Comparison of ENCODE assay signal across 9 cellular contexts in the genomic region with DNA sequence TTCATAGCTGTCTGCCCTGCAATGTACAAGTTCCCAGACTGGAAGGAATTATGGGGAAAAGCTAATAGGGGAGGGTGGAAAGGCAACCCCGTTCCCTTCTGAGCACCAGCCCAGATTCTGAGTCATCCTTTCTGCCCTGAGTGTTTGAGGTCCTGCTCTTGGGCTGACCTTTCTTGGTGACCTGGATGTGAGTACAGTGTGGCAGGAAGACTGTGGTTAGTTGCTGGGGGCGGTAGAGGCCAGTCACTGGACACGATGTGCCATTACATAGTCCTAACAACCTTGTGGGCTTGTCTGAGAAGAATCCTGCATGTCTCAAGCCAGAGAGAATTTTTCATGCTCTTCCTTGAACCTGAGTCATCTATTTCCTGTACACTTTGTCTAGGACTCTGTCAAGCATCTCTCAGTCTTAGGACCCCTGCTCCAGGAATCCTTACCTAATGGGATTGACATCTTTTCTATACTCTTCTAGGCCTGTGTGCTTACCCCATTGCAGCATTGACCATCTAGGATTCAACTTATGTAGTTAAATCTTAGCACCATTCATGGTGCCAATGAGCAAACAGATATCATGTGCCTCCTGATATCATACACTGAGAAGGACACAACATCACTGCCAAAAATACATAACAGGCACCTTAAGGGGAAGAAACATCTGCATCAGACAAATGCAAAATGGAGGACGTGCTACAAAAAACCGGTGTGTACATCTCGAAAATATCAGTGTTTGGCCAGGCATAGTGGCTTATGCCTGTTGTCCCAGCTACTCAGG. TPM values are rescaled to one million over a fixed set of nuclear protein-coding genes. Genes with fewer than 3 reads are reported as not detected.
DNase-seq lines count a peak whose midpoint lies in the region; ATAC-seq and TF ChIP-seq lines count a peak whose summit lies in the region.
"Had no signal": no experiment of that assay in that cellular context is flagged by ENCODE, and none has a peak within 500 bp of the region (broad histone marks: within the 10 kb centered on the region; RNA-seq: fewer than 3 reads in every experiment).

No MANE protein-coding gene starts in this region.

- no TSS peak for BruUV-seq in Caco-2 (replicated peaks; lab: Mats Ljungman, UMichigan)

- intact Hi-C loops in Caco-2 (cut with micrococcal nuclease; ENCODE audit: unreplicated experiment) = loop anchor here (2.0 kb wide), 1 partner anchor 41 kb away; no protein-coding TSS in a partner anchor

- H3K79me1 ChIP-seq in trophoblast cell (ENCODE audit: low read length) = peaks cover 2% of the 10 kb centered on the region

- H3K4me2 ChIP-seq in trophoblast cell (ENCODE audit: low read length) (no peak overlapping the region), Karpas-422 (ENCODE audit: low read depth, low read length, poor library complexity, severe bottlenecking) (no peak overlapping the region)

- H3K9ac ChIP-seq in trophoblast cell (ENCODE audit: low read length) (no peak overlapping the region), Karpas-422 (ENCODE audit: low read length) (no peak overlapping the region)

- H2AFZ ChIP-seq in trophoblast cell (ENCODE audit: insufficient read depth, low read length, poor library complexity) (no peak overlapping the region), Karpas-422 (ENCODE audit: low read length) (no peak overlapping the region)

- CTCF ChIA-PET in Caco-2 (lab: Charles Lee) = interaction anchor here (0.8 kb wide), 1 partner anchor 223 kb away, joined by 4 read pairs; no protein-coding TSS in a partner anchor

- H3K27ac Mint-ChIP-seq in Caco-2 (ENCODE audit: unreplicated experiment) = no peak overlapping the region

- no peak overlapping the region for H2BK5ac ChIP-seq in trophoblast cell (ENCODE audit: low read depth, low read length, poor library complexity)

- no peaks in the 10 kb centered on the region for H4K20me1 ChIP-seq in Karpas-422 (ENCODE audit: insufficient read depth, low read depth, low read length)

- H3K27me3 Mint-ChIP-seq in Caco-2 (ENCODE audit: insufficient read depth, unreplicated experiment) = no peaks in the 10 kb centered on the region

- H3K4ac ChIP-seq in trophoblast cell (ENCODE audit: low read depth, low read length) = no peak overlapping the region

- H4K12ac ChIP-seq in trophoblast cell (ENCODE audit: low read depth, low read length) = no peak overlapping the region

- no peaks in the 10 kb centered on the region for H3K79me2 ChIP-seq in trophoblast cell (ENCODE audit: control insufficient read depth, insufficient read depth, low read length, poor library complexity)
- H3K79me2 ChIP-seq in Karpas-422 (ENCODE audit: low read length) = no peaks in the 10 kb centered on the region

- H3K18ac ChIP-seq in trophoblast cell (ENCODE audit: low read length) = no peak overlapping the region

- no peak overlapping the region for H3K4me3 Mint-ChIP-seq in Caco-2 (ENCODE audit: unreplicated experiment)

- no peak overlapping the region for H2BK12ac ChIP-seq in trophoblast cell (ENCODE audit: low read length)

- H3K4me3 ChIP-seq in trophoblast cell (ENCODE audit: low read depth, low read length) = no peak overlapping the region
- no peak overlapping the region for H3K4me3 ChIP-seq in Karpas-422 (ENCODE audit: low read length)
- H3K4me3 ChIP-seq in Caco-2 (ENCODE audit: low read depth, low read length) = no peak overlapping the region

- no peak overlapping the region for H3K14ac ChIP-seq in trophoblast cell (ENCODE audit: low read length)

- H2BK120ac ChIP-seq in trophoblast cell (ENCODE audit: insufficient read depth, low read length, poor library complexity) = no peak overlapping the region

- no peaks in the 10 kb centered on the region for H3K9me2 ChIP-seq in Karpas-422 (replicated peaks; ENCODE audit: insufficient read depth, low read length)

- no peaks in the 10 kb centered on the region for H3K9me3 Mint-ChIP-seq in Caco-2 (ENCODE audit: unreplicated experiment)

- no peak overlapping the region for H2AK5ac ChIP-seq in trophoblast cell (ENCODE audit: low read length)

- no peaks in the 10 kb centered on the region for H3K36me3 ChIP-seq in trophoblast cell (ENCODE audit: control insufficient read depth in 1 of 2, insufficient read depth in 2 of 2, low read length in 2 of 2)
- no peaks in the 10 kb centered on the region for H3K36me3 ChIP-seq in Karpas-422 (ENCODE audit: insufficient read depth, low read length)
- H3K36me3 ChIP-seq in Caco-2 (ENCODE audit: control insufficient read depth, insufficient read depth, low read length) = no peaks in the 10 kb centered on the region

- whole genome bisulfite sequencing in trophoblast cell (ENCODE audit: extremely low coverage, insufficient coverage, insufficient read length) = no CpG with 5 or more reads among the region's 6 CpGs

- H3K27me3 ChIP-seq in trophoblast cell (ENCODE audit: insufficient read depth, low read length) (no peaks in the 10 kb centered on the region), Karpas-422 (ENCODE audit: low read length) (no peaks in the 10 kb centered on the region), Caco-2 (replicated peaks; ENCODE audit: control insufficient read depth, insufficient read depth, low read length) (no peaks in the 10 kb centered on the region)

- H3K27ac ChIP-seq in trophoblast cell (ENCODE audit: low read depth, low read length) = peak overlapping the region; percentile 7
- H3K27ac ChIP-seq in Karpas-422 (ENCODE audit: low read length) = no peak overlapping the region

- peak; percentile 84 for DNase-seq in GM03348 (ENCODE audit: low spot score)
- DNase-seq in RPMI8226 = peak; percentile 37
- peak; percentile 54 to 70 for DNase-seq in trophoblast cell
- no peak for DNase-seq in NCI-H524 treated with DMSO at 0.1 percent for 48 hours (lab: John Stamatoyannopoulos, UW)
- DNase-seq in Karpas-422 = no peak
- no peak for DNase-seq in Caco-2
- no peak for DNase-seq in DMS153 (lab: John Stamatoyannopoulos, UW)
- DNase-seq: activated CD4-positive, CD25-positive, alpha-beta regulatory T cell treated with anti-CD3 and anti-CD28 coated beads, Interleukin-2, amount 50 U/mL, for 72 hours had no signal

- peaks cover 0 to 4% of the 10 kb centered on the region in 2 experiments for H3K4me1 ChIP-seq in trophoblast cell (ENCODE audit: control insufficient read depth in 1 of 2, insufficient read depth in 2 of 2, low read length in 2 of 2)
- no peaks in the 10 kb centered on the region for H3K4me1 ChIP-seq in Karpas-422 (ENCODE audit: low read length)
- H3K4me1 ChIP-seq in Caco-2 = peaks cover 13% of the 10 kb centered on the region; the same call in 1 of the 2 replicates

- no peak for TF ChIP-seq CTCF in Caco-2 (IDR thresholded peaks at IDR 0.05; ENCODE audit: insufficient read depth in 1 of 2, low read depth in 1 of 2, low read length in 1 of 2, severe bottlenecking in 1 of 2, unreplicated experiment in 1 of 2)

- POLR2A ChIA-PET in Caco-2 (lab: Charles Lee) = no interaction called here

- H3K4me1 Mint-ChIP-seq in Caco-2 (ENCODE audit: low read depth, unreplicated experiment) = no peaks in the 10 kb centered on the region

- ATAC-seq in esophagus mucosa = peak; percentile 78

- no peaks in the 10 kb centered on the region for H3K36me3 Mint-ChIP-seq in Caco-2 (ENCODE audit: insufficient read depth, unreplicated experiment)

- H4K91ac ChIP-seq in trophoblast cell (ENCODE audit: low read depth, low read length) = no peak overlapping the region

- no peak overlapping the region for H3K23ac ChIP-seq in trophoblast cell (ENCODE audit: low read length)

- no peak overlapping the region for H4K8ac ChIP-seq in trophoblast cell (ENCODE audit: low read depth, low read length)

- H3K9me3 ChIP-seq in trophoblast cell (ENCODE audit: insufficient read depth, low read depth, low read length) = peaks cover 1% of the 10 kb centered on the region
- no peaks in the 10 kb centered on the region for H3K9me3 ChIP-seq in Karpas-422 (ENCODE audit: low read length)
- no peaks in the 10 kb centered on the region for H3K9me3 ChIP-seq in Caco-2

RNA-seq across cellular contexts. Expression of a gene that starts 8.1 kb away (rescaled TPM):
- 55.4 TPM for total RNA-seq in esophagus mucosa
- 4.1 and 4.3 TPM in 2 replicates for polyA plus RNA-seq in trophoblast cell (2013)
- not detected in 2 replicates for total RNA-seq in Karpas-422 (2014; rRNA removed; shearing (Covaris generic); ENCODE audit: low replicate concordance)
- total RNA-seq in Caco-2 (2022) = 0.63 and 1.2 TPM in 2 replicates

RNA-seq across cellular contexts. Expression of a gene that starts 12.8 kb away (rescaled TPM):
- total RNA-seq in esophagus mucosa = 1.6 TPM
- polyA plus RNA-seq in trophoblast cell (2013) = 0.60 and 0.90 TPM in 2 replicates
- 1.2 TPM in 1 of 2 replicates, not detected in the other for total RNA-seq in Karpas-422 (2014; rRNA removed; shearing (Covaris generic); ENCODE audit: low replicate concordance)
- total RNA-seq in Caco-2 (2022) = 1.1 TPM in 2 replicates

RNA-seq across cellular contexts. Expression of a gene that starts 34.3 kb away (rescaled TPM):
- total RNA-seq in esophagus mucosa (52.4 TPM), Caco-2 (2022) (86.3 and 91.3 TPM in 2 replicates)
- 124 and 125 TPM in 2 replicates for polyA plus RNA-seq in trophoblast cell (2013)
- total RNA-seq in Karpas-422 (2014; rRNA removed; shearing (Covaris generic); ENCODE audit: low replicate concordance) = 23.7 and 42.9 TPM in 2 replicates

RNA-seq across cellular contexts. Expression of a gene that starts 34.5 kb away (rescaled TPM):
- total RNA-seq in esophagus mucosa (1,802 TPM), Caco-2 (2022) (1,515 and 1,601 TPM in 2 replicates)
- polyA plus RNA-seq in trophoblast cell (2013) = 1,437 and 1,442 TPM in 2 replicates
- 1,155 and 2,638 TPM in 2 replicates for total RNA-seq in Karpas-422 (2014; rRNA removed; shearing (Covaris generic); ENCODE audit: low replicate concordance)

RNA-seq across cellular contexts. Expression of a gene that starts 34.6 kb away (rescaled TPM):
- 52.2 TPM for total RNA-seq in esophagus mucosa
- 113 and 115 TPM in 2 replicates for polyA plus RNA-seq in trophoblast cell (2013)
- 85.1 and 94.9 TPM in 2 replicates for total RNA-seq in Karpas-422 (2014; rRNA removed; shearing (Covaris generic); ENCODE audit: low replicate concordance)
- 43.7 and 50.2 TPM in 2 replicates for total RNA-seq in Caco-2 (2022)

Comparison
In these comparisons a context has a peak if more than half of its experiments do, and no peak if none do; other contexts are left out.
1. DNase-seq: peak in GM03348 (single experiment), RPMI8226 (single experiment) and trophoblast cell (2 of 2); none in NCI-H524 treated with DMSO at 0.1 percent for 48 hours (single experiment), Karpas-422 (single experiment), Caco-2 (0 of 2) and DMS153 (single experiment).
2. RNA of a gene that starts 8.1 kb away (total RNA-seq): 55.4 TPM in esophagus mucosa (single experiment); 0.63 to 1.2 TPM in Caco-2 and not detected in Karpas-422; every median in the first group is over 10 times any median in the second.